Comparison of ENCODE assay signal across 8 cellular contexts in genomic region chr4:131091896-131092295, GRCh38.
A peak's percentile ranks its signal among the peaks of the same experiment; 100 is the strongest.
DNase-seq lines count a peak whose midpoint lies in the region; ATAC-seq and TF ChIP-seq lines count a peak whose summit lies in the region.

No MANE protein-coding gene starts in this region.

- in situ Hi-C loops in SK-MEL-5 (cut with HindIII; ENCODE audit: low pct_unique_long_range_greater_than_20kb, low sequenced_read_pairs) = no loop called here

- CTCF ChIA-PET in BJ (lab: Yijun Ruan, JAX) = interaction anchor here (0.7 kb wide), 1 partner anchor 741 kb away, joined by 3 read pairs; no protein-coding TSS in a partner anchor

- no peaks in the 10 kb centered on the region for H3K27me3 ChIP-seq in BJ (ENCODE audit: control insufficient read depth, insufficient read depth, low read length)
- no peaks in the 10 kb centered on the region for H3K27me3 ChIP-seq in H7 (ENCODE audit: control insufficient read depth, insufficient read depth, low read length)

- no peak for DNase-seq in BJ (ENCODE audit: low read depth)
- DNase-seq in SK-MEL-5 (ENCODE audit: low read depth, low spot score) = peak; percentile 54
- DNase-seq in hepatic stellate cell (ENCODE audit: low spot score) = peak; percentile 0
- DNase-seq in activated CD8-positive, alpha-beta memory T cell treated with anti-CD3 and anti-CD28 coated beads, Interleukin-2, amount 50 U/mL, for 4 hours = no peak
- no peak for DNase-seq in H7
- DNase-seq in immature natural killer cell = no peak

- peak; percentile 71 for TF ChIP-seq RAD21 in Ishikawa (IDR thresholded peaks at IDR 0.05; ENCODE audit: low read depth)

- POLR2A ChIA-PET in BJ (lab: Charles Lee) = no interaction called here

- H3K4me3 ChIP-seq in BJ (ENCODE audit: low read depth, low read length) = no peak overlapping the region
- no peak overlapping the region for H3K4me3 ChIP-seq in H7 (ENCODE audit: insufficient read depth, low read depth, low read length)

- H3K36me3 Mint-ChIP-seq in immature natural killer cell = no peaks in the 10 kb centered on the region

- H3K9me3 Mint-ChIP-seq in immature natural killer cell = peaks cover 0 to 17% (median 8%) of the 10 kb centered on the region in 6 donors

- H3K4me1 Mint-ChIP-seq in immature natural killer cell = no peaks in the 10 kb centered on the region

- no peaks in the 10 kb centered on the region for H3K27me3 Mint-ChIP-seq in immature natural killer cell (ENCODE audit: low read depth in 3 of 3)

- no peak overlapping the region for H3K27ac Mint-ChIP-seq in immature natural killer cell

- TF ChIP-seq CTCF in BJ (IDR thresholded peaks at IDR 0.05; ENCODE audit: insufficient read depth, low read depth, low read length) = peak; percentile 9; the same call in 1 of the 2 replicates

- H3K36me3 ChIP-seq in BJ (ENCODE audit: control insufficient read depth, insufficient read depth, low read length) = no peaks in the 10 kb centered on the region
- H3K36me3 ChIP-seq in H7 (replicated peaks; ENCODE audit: control insufficient read depth, insufficient read depth, low read length) = no peaks in the 10 kb centered on the region

- no peak for ATAC-seq in activated CD4-positive, CD25-positive, alpha-beta regulatory T cell treated with anti-CD3 and anti-CD28 coated beads, Interleukin-2, amount 50 U/mL, for 24 hours

- TF ChIP-seq EP300 in Ishikawa (IDR thresholded peaks at IDR 0.05; ENCODE audit: borderline replicate concordance) = no peak

- no peak overlapping the region for H3K4me3 Mint-ChIP-seq in immature natural killer cell

TF ChIP-seq in Ishikawa, 13 proteins besides CTCF, POLR2A, EP300 and RAD21:
- no peak for TF ChIP-seq REST (IDR thresholded peaks at IDR 0.05; ENCODE audit: low read depth)
- no peak for TF ChIP-seq TCF12 (IDR thresholded peaks at IDR 0.05; ENCODE audit: low read depth)
- no peak for TF ChIP-seq TAF1 (IDR thresholded peaks at IDR 0.05; ENCODE audit: low read depth)
- no peak for TF ChIP-seq MAX (IDR thresholded peaks at IDR 0.05)
- TF ChIP-seq NFIC (IDR thresholded peaks at IDR 0.05) = no peak
- TF ChIP-seq CEBPB (IDR thresholded peaks at IDR 0.05) = no peak
- no peak for TF ChIP-seq EGR1 (IDR thresholded peaks at IDR 0.05)
- no peak for TF ChIP-seq YY1 (IDR thresholded peaks at IDR 0.05; ENCODE audit: low read depth)
- TF ChIP-seq USF1 (IDR thresholded peaks at IDR 0.05) = no peak
- TF ChIP-seq TEAD4 (IDR thresholded peaks at IDR 0.05) = no peak
- TF ChIP-seq ZBTB7A (IDR thresholded peaks at IDR 0.05; ENCODE audit: low read depth) = no peak
- no peak for TF ChIP-seq CREB1 (IDR thresholded peaks at IDR 0.05; ENCODE audit: low read depth)
- TF ChIP-seq FOXM1 (IDR thresholded peaks at IDR 0.05; ENCODE audit: borderline replicate concordance, low read depth) = no peak

Comparison
In these comparisons a context has a peak if more than half of its experiments do, and no peak if none do; other contexts are left out.
1. DNase-seq: peak in SK-MEL-5 (single experiment) and hepatic stellate cell (single experiment); none in BJ (single experiment), activated CD8-positive, alpha-beta memory T cell treated with anti-CD3 and anti-CD28 coated beads, Interleukin-2, amount 50 U/mL, for 4 hours (single experiment), H7 (single experiment) and immature natural killer cell (0 of 3).